ENCODE assay signal across 14 cellular contexts in the genomic region with DNA sequence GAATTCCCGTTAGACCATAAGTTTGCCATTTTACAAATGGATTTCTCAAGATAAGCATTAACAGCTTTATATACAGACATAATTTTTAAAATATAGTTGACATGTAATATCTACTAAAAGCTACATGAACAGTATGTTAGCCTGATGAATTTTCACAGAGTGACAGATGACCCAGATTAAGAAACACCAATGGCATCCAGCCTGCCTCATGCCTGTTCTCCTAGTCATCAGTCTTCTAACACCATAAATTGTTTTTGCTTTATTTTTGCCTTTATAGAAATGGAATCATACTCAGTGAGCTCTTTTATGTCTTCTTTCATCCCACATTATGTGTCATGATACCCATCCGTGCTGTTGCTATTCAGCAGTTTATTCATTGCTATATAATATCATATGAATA.
"Had no signal": no experiment of that assay in that cellular context is flagged by ENCODE, and none has a peak within 500 bp of the region (broad histone marks: within the 10 kb centered on the region; RNA-seq: fewer than 3 reads in every experiment).

No MANE protein-coding gene starts in this region.

- DNase-seq: activated CD4-positive, alpha-beta T cell treated with anti-CD3 and anti-CD28 coated beads, Interleukin-2, amount 10 ng/mL, durations not matched to agents 7 days and 5 days; activated CD4-positive, CD25-positive, alpha-beta regulatory T cell; activated CD8-positive, alpha-beta T cell treated with anti-CD3 and anti-CD28 coated beads, Interleukin-2, amount 10 ng/mL, durations not matched to agents 7 days and 5 days; activated naive CD4-positive, alpha-beta T cell treated with anti-CD3 and anti-CD28 coated beads for 36 hours; activated T-cell treated with anti-CD3 and anti-CD28 coated beads, Interleukin-2, amount 50 U/mL, for 24 hours; aorta; effector CD8-positive, alpha-beta T cell; foreskin keratinocyte; islet precursor cell; mammary epithelial cell; midbrain; retina; stimulated activated naive B cell treated with anti-CD40 and anti-IgM and Interleukin-4, amounts not matched to agents 10 μg/mL and 1 μg/mL and 100 μg/mL, for 72 hours; T1000 had no signal
